1 cellular context compared by ENCODE assay signal in genomic region chr6:87514831-87515230, GRCh38.
TF ChIP-seq lines count a peak whose summit lies in the region.

No MANE protein-coding gene starts in this region.

TF ChIP-seq in endothelial cell of umbilical vein, 7 proteins besides CTCF, POLR2A, EP300 and RAD21:
- peak; percentile 49 for TF ChIP-seq GATA2 (IDR thresholded peaks at IDR 0.05; ENCODE audit: insufficient read depth, insufficient read length, low read depth, low read length)
- no peak for TF ChIP-seq MAX (IDR thresholded peaks at IDR 0.05; ENCODE audit: insufficient read depth, insufficient read length)
